Comparison of ENCODE assay signal across 15 cellular contexts in the genomic region with DNA sequence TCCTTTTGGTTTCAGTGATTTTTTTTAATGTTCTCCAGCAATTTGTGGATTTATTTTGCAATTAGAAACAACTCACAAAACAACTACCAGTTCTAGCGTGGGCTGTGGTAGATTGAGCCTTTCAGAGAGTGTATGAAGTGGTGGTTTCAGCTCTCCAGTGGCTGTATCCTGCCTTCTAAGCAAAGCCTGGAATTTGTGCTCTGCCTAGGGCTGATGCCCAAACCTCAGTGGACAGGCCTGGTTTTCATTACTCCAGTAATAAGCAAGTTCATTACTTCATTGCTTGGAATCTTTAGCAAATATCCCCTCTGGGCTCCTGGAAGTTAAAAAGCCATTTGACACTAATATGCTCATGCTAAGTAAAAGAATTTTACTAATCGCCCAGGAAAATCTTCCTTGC. TPM values are rescaled to one million over a fixed set of nuclear protein-coding genes. Genes with fewer than 3 reads are reported as not detected.
DNase-seq lines count a peak whose midpoint lies in the region; ATAC-seq and TF ChIP-seq lines count a peak whose summit lies in the region.
"Had no signal": no experiment of that assay in that cellular context is flagged by ENCODE, and none has a peak within 500 bp of the region (broad histone marks: within the 10 kb centered on the region; RNA-seq: fewer than 3 reads in every experiment).

No MANE protein-coding gene starts in this region.

- TF ChIP-seq CTCF in DOHH2 (IDR thresholded peaks at IDR 0.05; ENCODE audit: low read depth, low read length, poor library complexity, severe bottlenecking) (no peak), GM20000 (IDR thresholded peaks at IDR 0.05; ENCODE audit: extremely low read depth, missing control alignments) (no peak)

- DNase-seq in AG08396 (ENCODE audit: low spot score) (peak; percentile 11), mesenchymal stem cell (no peak), GM20000 (ENCODE audit: low spot score) (no peak), NCI-H2081 treated with DMSO at 0.1 percent for 48 hours (lab: John Stamatoyannopoulos, UW) (no peak), COR-L47 (lab: John Stamatoyannopoulos, UW) (no peak)
- no peak for DNase-seq in stimulated activated naive B cell treated with anti-CD40 and anti-IgM and Interleukin-4, amounts not matched to agents 10 μg/mL and 1 μg/mL and 100 μg/mL, for 72 hours
- DNase-seq: activated gamma-delta T cell, cortex of kidney, NCI-H345 had no signal

- no peak overlapping the region for H3K4me3 Mint-ChIP-seq in activated naive CD8-positive, alpha-beta T cell
- no peak overlapping the region for H3K4me3 Mint-ChIP-seq in stimulated activated naive B cell treated with anti-CD40 and anti-IgM and Interleukin-4, amounts not matched to agents 10 μg/mL and 1 μg/mL and 100 μg/mL, for 72 hours
- H3K4me3 Mint-ChIP-seq: neural progenitor cell had no signal

- no peak overlapping the region for H2BK5ac ChIP-seq in mesenchymal stem cell (ENCODE audit: low read depth, low read length, poor library complexity, severe bottlenecking)

- H3K9me3 Mint-ChIP-seq in activated naive CD8-positive, alpha-beta T cell (ENCODE audit: low read depth) = no peaks in the 10 kb centered on the region
- H3K9me3 Mint-ChIP-seq in stimulated activated naive B cell treated with anti-CD40 and anti-IgM and Interleukin-4, amounts not matched to agents 10 μg/mL and 1 μg/mL and 100 μg/mL, for 72 hours = peaks cover 3 to 4% of the 10 kb centered on the region in 2 donors
- H3K9me3 Mint-ChIP-seq: neural progenitor cell had no signal

- H3K79me2 ChIP-seq in DOHH2 (ENCODE audit: control insufficient read depth, low read length) = peaks cover 98% of the 10 kb centered on the region

- no peaks in the 10 kb centered on the region for H3K9me3 ChIP-seq in DOHH2 (ENCODE audit: control insufficient read depth, insufficient read depth, low read length)
- H3K9me3 ChIP-seq in mesenchymal stem cell (ENCODE audit: control insufficient read depth, low read length) = no peaks in the 10 kb centered on the region

- peaks cover 30% of the 10 kb centered on the region for H3K36me3 Mint-ChIP-seq in activated naive CD8-positive, alpha-beta T cell
- peaks cover 35 to 46% of the 10 kb centered on the region in 2 donors for H3K36me3 Mint-ChIP-seq in stimulated activated naive B cell treated with anti-CD40 and anti-IgM and Interleukin-4, amounts not matched to agents 10 μg/mL and 1 μg/mL and 100 μg/mL, for 72 hours
- H3K36me3 Mint-ChIP-seq: neural progenitor cell had no signal

- no peaks in the 10 kb centered on the region for H3K27me3 Mint-ChIP-seq in activated naive CD8-positive, alpha-beta T cell
- no peaks in the 10 kb centered on the region for H3K27me3 Mint-ChIP-seq in stimulated activated naive B cell treated with anti-CD40 and anti-IgM and Interleukin-4, amounts not matched to agents 10 μg/mL and 1 μg/mL and 100 μg/mL, for 72 hours

- H3K4me2 ChIP-seq in DOHH2 (ENCODE audit: low read length) (peak overlapping the region; percentile 16; the same call in 1 of the 2 replicates), mesenchymal stem cell (ENCODE audit: low read length, poor library complexity, severe bottlenecking) (no peak overlapping the region)
- H3K4me2 ChIP-seq: neural progenitor cell had no signal

- H4K8ac ChIP-seq in mesenchymal stem cell (ENCODE audit: low read length) = no peak overlapping the region

- H3F3A ChIP-seq in DOHH2 (ENCODE audit: control insufficient read depth, insufficient read depth) = peaks cover 33% of the 10 kb centered on the region

- H3K79me1 ChIP-seq in mesenchymal stem cell (replicated peaks; ENCODE audit: low read length, poor library complexity, severe bottlenecking) = no peaks in the 10 kb centered on the region

- peaks cover 87% of the 10 kb centered on the region for H3K4me1 Mint-ChIP-seq in activated naive CD8-positive, alpha-beta T cell (ENCODE audit: low read depth)
- peaks cover 44 to 82% of the 10 kb centered on the region in 2 donors for H3K4me1 Mint-ChIP-seq in stimulated activated naive B cell treated with anti-CD40 and anti-IgM and Interleukin-4, amounts not matched to agents 10 μg/mL and 1 μg/mL and 100 μg/mL, for 72 hours
- H3K4me1 Mint-ChIP-seq: neural progenitor cell had no signal

- no peak for ATAC-seq in stimulated activated naive B cell treated with anti-CD40 and anti-IgM and Interleukin-4, amounts not matched to agents 10 μg/mL and 1 μg/mL and 100 μg/mL, for 72 hours (replicated peaks)

- H2BK12ac ChIP-seq in mesenchymal stem cell (ENCODE audit: low read length in 2 of 2) = no peak overlapping the region

- H3K27ac ChIP-seq in DOHH2 (ENCODE audit: low read depth, low read length) (peak overlapping the region; percentile 44), mesenchymal stem cell (ENCODE audit: low read length, poor library complexity, severe bottlenecking) (no peak overlapping the region)
- H3K27ac ChIP-seq: C4-2B, neural progenitor cell, RWPE1, VCaP had no signal

- no peak overlapping the region for H3K23ac ChIP-seq in mesenchymal stem cell (ENCODE audit: low read length in 2 of 2)

- H3K4me3 ChIP-seq in DOHH2 (ENCODE audit: low read length) = no peak overlapping the region
- no peak overlapping the region for H3K4me3 ChIP-seq in mesenchymal stem cell (ENCODE audit: insufficient read depth in 1 of 2, low read depth in 1 of 2, low read length in 2 of 2)
- H3K4me3 ChIP-seq: neural progenitor cell had no signal

- no peak overlapping the region for H3K14ac ChIP-seq in mesenchymal stem cell (ENCODE audit: low read length in 2 of 2)

- H3K4ac ChIP-seq in mesenchymal stem cell (ENCODE audit: low read depth in 1 of 2, low read length in 2 of 2) = no peak overlapping the region

- H4K20me1 ChIP-seq in DOHH2 (ENCODE audit: control insufficient read depth, insufficient read depth, low read depth, low read length) = no peaks in the 10 kb centered on the region

- peak overlapping the region; percentile 94 for H3K27ac Mint-ChIP-seq in activated naive CD8-positive, alpha-beta T cell
- H3K27ac Mint-ChIP-seq in stimulated activated naive B cell treated with anti-CD40 and anti-IgM and Interleukin-4, amounts not matched to agents 10 μg/mL and 1 μg/mL and 100 μg/mL, for 72 hours = no peak overlapping the region
- H3K27ac Mint-ChIP-seq: neural progenitor cell had no signal

- H2AFZ ChIP-seq in mesenchymal stem cell (ENCODE audit: low read depth, low read length) = no peak overlapping the region
- H2AFZ ChIP-seq: neural progenitor cell had no signal

- H4K91ac ChIP-seq in mesenchymal stem cell (ENCODE audit: low read length) = no peak overlapping the region

- no peak overlapping the region for H2BK120ac ChIP-seq in mesenchymal stem cell (ENCODE audit: low read depth, low read length)

- H2AK5ac ChIP-seq in mesenchymal stem cell (ENCODE audit: low read length, severe bottlenecking) = no peak overlapping the region

- H3K36me3 ChIP-seq in DOHH2 (ENCODE audit: control insufficient read depth, low read length) (peaks cover 62% of the 10 kb centered on the region), mesenchymal stem cell (ENCODE audit: control insufficient read depth in 1 of 2, insufficient read depth in 2 of 2, low read depth in 1 of 2, low read length in 2 of 2) (peaks cover 0 to 7% of the 10 kb centered on the region in 2 experiments)
- H3K36me3 ChIP-seq: neural progenitor cell had no signal

- WGBS in mesenchymal stem cell = no CpG with 5 or more reads among the region's 2 CpGs

- H3K9ac ChIP-seq in mesenchymal stem cell (ENCODE audit: low read length) = peak overlapping the region; percentile 64
- H3K9ac ChIP-seq: neural progenitor cell had no signal

- H3K27me3 ChIP-seq in DOHH2 (ENCODE audit: control insufficient read depth, low read length) (no peaks in the 10 kb centered on the region), mesenchymal stem cell (ENCODE audit: control insufficient read depth in 1 of 2, insufficient read depth in 1 of 2, low read length in 2 of 2) (no peaks in the 10 kb centered on the region)
- H3K27me3 ChIP-seq: neural progenitor cell had no signal

- H3K18ac ChIP-seq in mesenchymal stem cell (ENCODE audit: low read depth in 1 of 2, low read length in 2 of 2) = no peak overlapping the region

- H3K9me2 ChIP-seq in DOHH2 (replicated peaks; ENCODE audit: control insufficient read depth, low read length) = no peaks in the 10 kb centered on the region

- H2BK15ac ChIP-seq in mesenchymal stem cell (ENCODE audit: low read depth, poor library complexity, severe bottlenecking) = no peak overlapping the region

- H3K4me1 ChIP-seq in DOHH2 (ENCODE audit: control insufficient read depth, low read length) (peaks cover 96% of the 10 kb centered on the region), mesenchymal stem cell (ENCODE audit: control insufficient read depth, insufficient read depth, low read depth, low read length) (no peaks in the 10 kb centered on the region)
- H3K4me1 ChIP-seq: neural progenitor cell had no signal

RNA-seq across cellular contexts. Expression of a gene that starts 35.9 kb away (rescaled TPM):
- polyA plus RNA-seq in mesenchymal stem cell (2013, experiment 1 of 2) = 0.15 TPM
- polyA plus RNA-seq in mesenchymal stem cell (2013, experiment 2 of 2) = 0.08 TPM
